ENCODE assay signal across 18 cellular contexts in the genomic region with DNA sequence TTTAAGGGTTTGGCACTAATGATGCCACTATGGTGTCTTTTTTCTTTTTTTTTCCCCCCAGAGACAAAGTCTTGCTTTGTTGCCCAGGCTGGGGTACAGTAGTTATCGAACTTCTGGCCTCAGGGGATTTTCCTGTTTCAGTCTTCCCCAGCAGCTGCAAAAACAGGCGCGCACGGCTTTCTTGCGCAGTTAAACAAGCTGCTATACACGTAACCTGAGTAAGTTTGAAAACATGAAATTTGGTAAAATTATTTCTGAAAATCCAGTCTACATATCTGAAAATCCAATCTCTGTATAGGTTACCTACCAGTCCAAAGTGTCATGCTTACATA. TPM values are rescaled to one million over a fixed set of nuclear protein-coding genes. Genes with fewer than 3 reads are reported as not detected.
DNase-seq lines count a peak whose midpoint lies in the region; ATAC-seq and TF ChIP-seq lines count a peak whose summit lies in the region.
"Had no signal": no experiment of that assay in that cellular context is flagged by ENCODE, and none has a peak within 500 bp of the region (broad histone marks: within the 10 kb centered on the region; RNA-seq: fewer than 3 reads in every experiment).

No MANE protein-coding gene starts in this region.

- H4K20me1 ChIP-seq in PC-9 (ENCODE audit: insufficient read depth) = no peaks in the 10 kb centered on the region

- 60 to 66% methylated on average over 6 of the region's 6 CpGs for WGBS in heart right ventricle, 2 donors
- 61 to 80% methylated on average over 1 to 5 of the region's 6 CpGs for WGBS in mesodermal cell (ENCODE audit: insufficient coverage in 2 of 2), 2 experiments

- H3K4me1 ChIP-seq in heart right ventricle (no peaks in the 10 kb centered on the region), right atrium auricular region (no peaks in the 10 kb centered on the region), PC-9 (replicated peaks; ENCODE audit: insufficient read depth) (peaks cover 22% of the 10 kb centered on the region), mesodermal cell (ENCODE audit: control insufficient read depth, insufficient read depth, low read length, poor library complexity, severe bottlenecking) (no peaks in the 10 kb centered on the region)
- H3K4me1 ChIP-seq: gastrocnemius medialis, upper lobe of left lung had no signal

- H3K27ac ChIP-seq in heart right ventricle = peak overlapping the region in 2 of 10 donors; percentile 19 to 48
- H3K27ac ChIP-seq in right atrium auricular region = no peak overlapping the region
- peak overlapping the region; percentile 48 for H3K27ac ChIP-seq in PC-9
- peak overlapping the region; percentile 10 for H3K27ac ChIP-seq in mesodermal cell (ENCODE audit: low read depth, low read length, severe bottlenecking)
- H3K27ac ChIP-seq: gastrocnemius medialis, upper lobe of left lung had no signal

- H3K4me3 ChIP-seq in heart right ventricle (peak overlapping the region in 4 of 10 donors; percentile 5 to 20 (median 12)), right atrium auricular region (no peak overlapping the region), PC-9 (peak overlapping the region; percentile 25; the same call in 1 of the 2 replicates), mesodermal cell (ENCODE audit: extremely low read depth, insufficient read depth, low read length, poor library complexity, severe bottlenecking) (no peak overlapping the region)
- H3K4me3 ChIP-seq: gastrocnemius medialis, upper lobe of left lung had no signal

- ATAC-seq in heart right ventricle (peak in 5 of 8 donors; percentile 27 to 69 (median 51)), GM19035 (IDR thresholded peaks at IDR 0.05; ENCODE audit: unreplicated experiment) (no peak)
- ATAC-seq: T-cell had no signal

- peaks cover 0 to 5% (median 0%) of the 10 kb centered on the region in 7 donors for H3K27me3 ChIP-seq in heart right ventricle
- H3K27me3 ChIP-seq in right atrium auricular region = no peaks in the 10 kb centered on the region
- H3K27me3 ChIP-seq in PC-9 (ENCODE audit: insufficient read depth, low read depth) = no peaks in the 10 kb centered on the region
- H3K27me3 ChIP-seq: gastrocnemius medialis, upper lobe of left lung had no signal

- H3F3A ChIP-seq in PC-9 (ENCODE audit: insufficient read depth, low read depth) = peaks cover 25% of the 10 kb centered on the region

- DNase-seq in heart right ventricle (no peak), right atrium auricular region (ENCODE audit: low spot score) (no peak), PC-9 (no peak), T-helper 2 cell (no peak), AG08395 (ENCODE audit: low spot score) (no peak), GDM1 (lab: John Stamatoyannopoulos, UW) (no peak)
- DNase-seq: C1 segment of cervical spinal cord; gastrocnemius medialis; NCI-H187; occipital lobe; right cardiac atrium; stimulated activated naive CD8-positive, alpha-beta T cell treated with anti-CD3 and anti-CD28 coated beads, Interleukin-15, Interleukin-2, amounts not matched to agents 100 U/mL and 50 U/mL, for 24 hours; T-cell; upper lobe of left lung had no signal

- H3K79me2 ChIP-seq in PC-9 (ENCODE audit: low read depth) = no peaks in the 10 kb centered on the region

- H3K9me3 ChIP-seq in heart right ventricle = no peaks in the 10 kb centered on the region
- H3K9me3 ChIP-seq in right atrium auricular region = no peaks in the 10 kb centered on the region
- H3K9me3 ChIP-seq in PC-9 (ENCODE audit: insufficient read depth, low read depth) = no peaks in the 10 kb centered on the region
- no peaks in the 10 kb centered on the region for H3K9me3 ChIP-seq in mesodermal cell (ENCODE audit: control insufficient read depth, low read length)
- H3K9me3 ChIP-seq: gastrocnemius medialis, upper lobe of left lung had no signal

- CTCF ChIA-PET in PC-9 (lab: Charles Lee) = interaction anchor here (0.9 kb wide), 1 partner anchor 13 kb away, joined by 12 read pairs; no protein-coding TSS in a partner anchor

- no peaks in the 10 kb centered on the region for H3K36me3 ChIP-seq in heart right ventricle
- no peaks in the 10 kb centered on the region for H3K36me3 ChIP-seq in right atrium auricular region
- H3K36me3 ChIP-seq in PC-9 (ENCODE audit: low read depth) = no peaks in the 10 kb centered on the region
- no peaks in the 10 kb centered on the region for H3K36me3 ChIP-seq in mesodermal cell (ENCODE audit: control insufficient read depth, insufficient read depth, low read length)
- H3K36me3 ChIP-seq: gastrocnemius medialis, upper lobe of left lung had no signal

- H3K9me2 ChIP-seq in PC-9 (ENCODE audit: insufficient read depth) = no peaks in the 10 kb centered on the region

- intact Hi-C loops in heart right ventricle (cut with DNase I) (no loop called here), PC-9 (cut with micrococcal nuclease; ENCODE audit: unreplicated experiment) (no loop called here)

- peak overlapping the region; percentile 52; the same call in 1 of the 2 replicates for H2AFZ ChIP-seq in PC-9

- POLR2A ChIA-PET in PC-9 (lab: Charles Lee; ENCODE audit: unreplicated experiment) = interaction anchor here (0.6 kb wide), 1 partner anchor 49 kb away, joined by 9 read pairs; no protein-coding TSS in a partner anchor

- no TSS peak for BruUV-seq in PC-9 (replicated peaks; lab: Mats Ljungman, UMichigan)

- TF ChIP-seq CTCF in heart right ventricle (IDR thresholded peaks at IDR 0.05) (no peak), right atrium auricular region (IDR thresholded peaks at IDR 0.05) (no peak), PC-9 (conservative IDR thresholded peaks at IDR 0.05) (no peak)

- H3K4me2 ChIP-seq in PC-9 = peak overlapping the region; percentile 52

RNA-seq across cellular contexts. Expression of a gene that starts 11.8 kb away (rescaled TPM):
- under 1 TPM in 6 of 10 donors, not detected in 4; 0.05 to 0.19 (median 0.14) TPM for total RNA-seq in heart right ventricle
- polyA plus RNA-seq in heart right ventricle = under 1 TPM; 0.07 to 0.88 TPM
- total RNA-seq in right atrium auricular region = not detected
- total RNA-seq in PC-9 (2021) = 0.28 and 0.55 TPM in 2 replicates
- 0.33 TPM for polyA plus RNA-seq in mesodermal cell (2013, experiment 1 of 2)
- polyA plus RNA-seq in mesodermal cell (2013, experiment 2 of 2) = 0.25 TPM
- total RNA-seq: G401, gastrocnemius medialis, M059J had no signal

RNA-seq across cellular contexts. Expression of a gene that starts 12.4 kb away (rescaled TPM):
- total RNA-seq in heart right ventricle (10 to 100 TPM; 33.2 to 40.7 (median 37.6) TPM), right atrium auricular region (10 to 100 TPM; 24.3 to 29.3 TPM), PC-9 (2021) (45.7 and 63.4 TPM in 2 replicates)
- polyA plus RNA-seq in heart right ventricle = 10 to 100 TPM; 19.4 to 33.1 TPM
- 22.8 TPM for polyA plus RNA-seq in mesodermal cell (2013, experiment 1 of 2)
- 29.3 TPM for polyA plus RNA-seq in mesodermal cell (2013, experiment 2 of 2)

Comparison
In these comparisons a context has a peak if more than half of its experiments do, and no peak if none do; other contexts are left out.
1. H3K27ac ChIP-seq: peak in PC-9 (single experiment) and mesodermal cell (single experiment); none in right atrium auricular region (0 of 2).